In genomic region chr9:14452539-14452938, GRCh38 we compare ENCODE assay signal across 13 cellular contexts.
"Had no signal": no experiment of that assay in that cellular context is flagged by ENCODE, and none has a peak within 500 bp of the region (broad histone marks: within the 10 kb centered on the region; RNA-seq: fewer than 3 reads in every experiment).

No MANE protein-coding gene starts in this region.

- DNase-seq: activated CD4-positive, CD25-positive, alpha-beta regulatory T cell; activated effector memory CD4-positive, alpha-beta T cell treated with Interleukin-2 at 50 U/mL for 16 hours; activated T-cell treated with anti-CD3 and anti-CD28 coated beads, Interleukin-2, amount 50 U/mL, for 24 hours; central memory CD4-positive, alpha-beta T cell; cortex of kidney; effector CD8-positive, alpha-beta T cell; hypothalamus; ovary; stimulated activated CD4-positive, alpha-beta T cell treated with anti-CD3 and anti-CD28 coated beads, Interleukin-2, amount 100 ng/mL, for 48 hours; stimulated activated CD8-positive, alpha-beta memory T cell treated with anti-CD3 and anti-CD28 coated beads, Interleukin-4, amount 100 ng/mL, for 48 hours; stimulated activated naive CD8-positive, alpha-beta T cell treated with anti-CD3 and anti-CD28 coated beads, Interleukin-15, Interleukin-2, amounts not matched to agents 100 U/mL and 50 U/mL, for 24 hours; testis; upper lobe of right lung had no signal

- ATAC-seq: stimulated activated naive CD8-positive, alpha-beta T cell treated with anti-CD3 and anti-CD28 coated beads, Interleukin-15, Interleukin-2, amounts not matched to agents 100 U/mL and 50 U/mL, for 24 hours; upper lobe of right lung had no signal
